1 cellular context compared by ENCODE assay signal in genomic region chr16:678858-679807, GRCh38.
TF ChIP-seq lines count a peak whose summit lies in the region.

No MANE protein-coding gene starts in this region.

TF ChIP-seq in K562, 482 proteins besides CTCF, POLR2A, EP300 and RAD21 (continued from another document and continues in another):
- TF ChIP-seq HNRNPL (IDR thresholded peaks at IDR 0.05; ENCODE audit: low read depth, low read length) (no peak), DEAF1 (CRISPR knock-in tag; IDR thresholded peaks at IDR 0.05) (no peak), ZNF184 (CRISPR knock-in tag; IDR thresholded peaks at IDR 0.05) (no peak), MCM5 (IDR thresholded peaks at IDR 0.05; ENCODE audit: low read depth) (no peak), SMARCC2 (IDR thresholded peaks at IDR 0.05; ENCODE audit: low read depth) (no peak), SMARCA5 (IDR thresholded peaks at IDR 0.05) (0 out of 2 replicates have a peak, but pooled peaks have one; percentile 25), THAP12 (CRISPR knock-in tag; IDR thresholded peaks at IDR 0.05) (0 out of 2 replicates have a peak, but pooled peaks have one; percentile 9), MTA2 (IDR thresholded peaks at IDR 0.05; ENCODE audit: low read depth) (no peak), NR1H2 (CRISPR knock-in tag; IDR thresholded peaks at IDR 0.05) (no peak), ERF (CRISPR knock-in tag; IDR thresholded peaks at IDR 0.05) (no peak; the same call in 1 of the 2 replicates), NR4A1 (CRISPR knock-in tag; IDR thresholded peaks at IDR 0.05) (no peak), NR4A1 (tag; IDR thresholded peaks at IDR 0.05) (no peak), E2F4 (CRISPR knock-in tag; IDR thresholded peaks at IDR 0.05; ENCODE audit: low read depth) (0 out of 2 replicates have a peak, but pooled peaks have one; percentile 25), STAT6 (CRISPR knock-in tag; IDR thresholded peaks at IDR 0.05) (no peak), CREB1 (IDR thresholded peaks at IDR 0.05) (no peak), CREB1 (CRISPR knock-in tag; IDR thresholded peaks at IDR 0.05) (0 out of 2 replicates have a peak, but pooled peaks have one; percentile 2), PHF21A (IDR thresholded peaks at IDR 0.05; ENCODE audit: borderline replicate concordance, low read depth) (no peak), NRF1 (conservative IDR thresholded peaks at IDR 0.05 in 1 of 2, IDR thresholded peaks at IDR 0.05 in 1 of 2) (no peak), MITF (IDR thresholded peaks at IDR 0.05) (no peak), HNRNPLL (IDR thresholded peaks at IDR 0.05; ENCODE audit: low read depth, low read length, poor library complexity, severe bottlenecking) (no peak), SMC3 (conservative IDR thresholded peaks at IDR 0.05; ENCODE audit: insufficient read depth, low read depth, low read length) (no peak), STAG1 (CRISPR knock-in tag; IDR thresholded peaks at IDR 0.05; ENCODE audit: borderline replicate concordance) (no peak), ZBTB49 (CRISPR knock-in tag; IDR thresholded peaks at IDR 0.05; ENCODE audit: borderline replicate concordance) (no peak), ZNF408 (CRISPR knock-in tag; IDR thresholded peaks at IDR 0.05; ENCODE audit: low read depth) (no peak), PRPF4 (IDR thresholded peaks at IDR 0.05; ENCODE audit: insufficient read depth, low read depth, low read length, poor library complexity, severe bottlenecking) (no peak), ZFP91 (CRISPR knock-in tag; IDR thresholded peaks at IDR 0.05) (no peak), NCOR1 (IDR thresholded peaks at IDR 0.05) (no peak), WHSC1 (IDR thresholded peaks at IDR 0.05; ENCODE audit: low read length) (no peak), RNF219 (CRISPR knock-in tag; IDR thresholded peaks at IDR 0.05) (no peak), STAT5B (CRISPR knock-in tag; IDR thresholded peaks at IDR 0.05) (no peak), THRAP3 (IDR thresholded peaks at IDR 0.05; ENCODE audit: borderline replicate concordance) (no peak), PCBP1 (IDR thresholded peaks at IDR 0.05; ENCODE audit: low read depth, low read length, poor library complexity, severe bottlenecking) (no peak), ZNF384 (IDR thresholded peaks at IDR 0.05; ENCODE audit: low read depth, low read length) (no peak), MCM3 (IDR thresholded peaks at IDR 0.05) (no peak), FOXO4 (CRISPR knock-in tag; IDR thresholded peaks at IDR 0.05) (no peak), EWSR1 (IDR thresholded peaks at IDR 0.05; ENCODE audit: borderline replicate concordance, low read depth, partially characterized antibody) (no peak), MED1 (CRISPR knock-in tag; IDR thresholded peaks at IDR 0.05; ENCODE audit: borderline replicate concordance) (no peak), ZC3H11A (IDR thresholded peaks at IDR 0.05; ENCODE audit: low read depth, low read length) (no peak), POLR2AphosphoS2 (IDR thresholded peaks at IDR 0.05; ENCODE audit: low read length) (no peak), MAFK (IDR thresholded peaks at IDR 0.05; ENCODE audit: low read length) (no peak), RBM22 (IDR thresholded peaks at IDR 0.05; ENCODE audit: low read depth, low read length, poor library complexity, severe bottlenecking) (no peak), PHF20 (IDR thresholded peaks at IDR 0.05; ENCODE audit: partially characterized antibody) (no peak), ZNF280B (CRISPR knock-in tag; IDR thresholded peaks at IDR 0.05) (no peak), ILK (tag; IDR thresholded peaks at IDR 0.05; ENCODE audit: borderline replicate concordance, low read depth) (no peak), HEY1 (CRISPR knock-in tag; IDR thresholded peaks at IDR 0.05; ENCODE audit: borderline replicate concordance) (no peak), TAF15 (IDR thresholded peaks at IDR 0.05; ENCODE audit: low read depth, low read length) (no peak)
